Comparison of ENCODE assay signal across 1 cellular context in genomic region chr10:79344502-79345195, GRCh38.
TF ChIP-seq lines count a peak whose summit lies in the region.

No MANE protein-coding gene starts in this region.

TF ChIP-seq in endothelial cell of umbilical vein, 7 proteins besides CTCF, POLR2A, EP300 and RAD21 (continued from another document):
- no peak for TF ChIP-seq POLR2AphosphoS5 (IDR thresholded peaks at IDR 0.05; ENCODE audit: insufficient read depth, low read depth, low read length)
- no peak for TF ChIP-seq MYC (IDR thresholded peaks at IDR 0.05; ENCODE audit: low read depth, low read length)
- TF ChIP-seq JUN (IDR thresholded peaks at IDR 0.05; ENCODE audit: borderline replicate concordance, insufficient read depth, insufficient read length, low read depth), result peak; percentile 15
- TF ChIP-seq EZH2 (IDR thresholded peaks at IDR 0.05; ENCODE audit: borderline replicate concordance, low read depth, low read length, severe bottlenecking), result no peak
- no peak for TF ChIP-seq MAX (IDR thresholded peaks at IDR 0.05; ENCODE audit: insufficient read depth, insufficient read length)
- TF ChIP-seq FOS (IDR thresholded peaks at IDR 0.05; ENCODE audit: borderline replicate concordance, insufficient read depth, low read length), result no peak
